In the genomic region with DNA sequence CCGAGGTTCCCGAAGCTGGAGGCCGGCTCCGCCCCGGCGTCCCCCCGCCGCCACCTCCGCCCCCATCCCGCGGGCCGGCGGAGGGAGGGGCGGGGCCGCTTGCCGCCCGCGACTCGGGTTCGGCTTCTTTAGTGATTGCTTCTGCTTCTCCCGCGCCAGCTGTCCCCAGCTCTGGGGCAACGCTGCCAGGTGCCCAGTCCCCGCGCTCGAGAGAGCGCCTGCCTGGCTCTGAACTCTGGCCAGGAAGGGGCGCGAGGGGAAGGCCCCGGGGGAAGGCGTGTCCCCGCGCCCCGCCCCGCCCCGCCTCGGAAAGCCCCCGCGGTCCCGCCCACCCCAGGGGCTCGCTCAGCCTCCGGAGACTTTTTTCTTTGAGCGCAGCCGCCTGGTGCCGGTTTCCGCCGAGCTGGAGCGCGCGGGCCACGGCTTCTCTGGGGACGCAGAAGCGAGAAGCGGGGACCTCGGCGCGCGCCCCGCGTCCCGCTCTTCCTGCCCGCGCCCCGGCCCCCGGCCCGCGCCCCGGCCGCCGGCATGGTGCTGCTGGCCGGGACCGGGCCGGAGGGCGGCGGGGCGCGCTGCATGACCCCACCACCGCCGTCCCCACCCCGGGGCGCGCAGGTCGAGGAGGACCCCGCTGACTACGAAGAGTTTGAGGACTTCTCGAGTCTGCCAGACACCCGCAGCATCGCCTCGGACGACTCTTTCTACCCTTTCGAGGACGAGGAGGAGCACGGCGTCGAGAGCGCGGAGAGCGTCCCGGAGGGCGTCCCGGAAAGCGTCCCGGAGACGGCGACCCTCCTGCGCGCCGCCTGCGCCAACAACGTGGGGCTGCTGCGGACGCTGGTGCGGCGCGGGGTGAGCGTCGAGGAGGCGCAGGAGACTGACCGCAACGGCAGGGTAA, we compare ENCODE assay signal across 8 cellular contexts. TPM values are rescaled to one million over a fixed set of nuclear protein-coding genes. Genes with fewer than 3 reads are reported as not detected.
DNase-seq lines count a peak whose midpoint lies in the region; ATAC-seq, FAIRE-seq and TF ChIP-seq lines count a peak whose summit lies in the region.

A gene (plus strand): TSS at position 131 of the 898 bp plus-strand sequence. CDS start 398 bp downstream, at position 529.

- TF ChIP-seq CTCF in D721Med (IDR thresholded peaks at IDR 0.05; ENCODE audit: insufficient read depth, missing control alignments) (no peak), foreskin keratinocyte (conservative IDR thresholded peaks at IDR 0.05) (no peak), parathyroid adenoma (IDR thresholded peaks at IDR 0.05) (no peak), upper lobe of left lung (IDR thresholded peaks at IDR 0.05) (no peak)

- H3K9me3 ChIP-seq in HUES64 (ENCODE audit: insufficient read depth, low read depth, low read length) (no peaks in the 10 kb centered on the region), parathyroid adenoma (ENCODE audit: control insufficient read depth, low read length) (no peaks in the 10 kb centered on the region), upper lobe of left lung (no peaks in the 10 kb centered on the region)

- no peak for FAIRE-seq in D721Med (lab: Jason Lieb, UNC)

- peak within 1 kb of the TSS; percentile 31 for H2AFZ ChIP-seq in parathyroid adenoma

- H3K9ac ChIP-seq in HUES64 (ENCODE audit: low read depth, low read length) (peak within 1 kb of the TSS; percentile 63; the same call in 1 of the 2 replicates), parathyroid adenoma (no peak within 1 kb of the TSS)

- WGBS in HUES64, result under 1% methylated on average over 120 of the region's 120 CpGs
- WGBS in upper lobe of left lung, 2 donors, result 3% methylated on average over 65 of the region's 120 CpGs; no CpG with 5 or more reads in 1 of the 2 donors

- H3K36me3 ChIP-seq in HUES64 (ENCODE audit: insufficient read depth, low read length) (no peaks in the 10 kb centered on the region), parathyroid adenoma (ENCODE audit: control insufficient read depth, insufficient read depth, low read length) (no peaks in the 10 kb centered on the region), upper lobe of left lung (no peaks in the 10 kb centered on the region)

- H3K4me3 ChIP-seq in HUES64 (ENCODE audit: low read length) (peak within 1 kb of the TSS; percentile 71), parathyroid adenoma (ENCODE audit: low read depth, low read length) (peak within 1 kb of the TSS; percentile 37), upper lobe of left lung (peak within 1 kb of the TSS; percentile 60 to 72 (median 66))

- ATAC-seq in GM21423 (IDR thresholded peaks at IDR 0.05; ENCODE audit: unreplicated experiment) (peak; percentile 48), foreskin keratinocyte (peak; percentile 62), upper lobe of left lung (ENCODE audit: low FRiP score in 2 of 2) (peak in 1 of 2 donors; percentile 69)

- peak in 1 of 4 donors; percentile 52 for TF ChIP-seq POLR2A in upper lobe of left lung (IDR thresholded peaks at IDR 0.05)

- H3K4me1 ChIP-seq in HUES64 (ENCODE audit: insufficient read depth, low read length) (peaks cover 23% of the 10 kb centered on the region), foreskin keratinocyte (peaks cover 5% of the 10 kb centered on the region), parathyroid adenoma (no peaks in the 10 kb centered on the region), upper lobe of left lung (peaks cover 16 to 44% (median 26%) of the 10 kb centered on the region in 4 donors)

- peaks cover 97% of the 10 kb centered on the region for H3K27me3 ChIP-seq in HUES64 (ENCODE audit: insufficient read depth, low read length)
- peaks cover 21% of the 10 kb centered on the region for H3K27me3 ChIP-seq in foreskin keratinocyte
- H3K27me3 ChIP-seq in parathyroid adenoma (ENCODE audit: control insufficient read depth, insufficient read depth, low read length), result no peaks in the 10 kb centered on the region
- peaks cover 0 to 20% (median 2%) of the 10 kb centered on the region in 4 donors for H3K27me3 ChIP-seq in upper lobe of left lung

- peak within 1 kb of the TSS; percentile 73 for H3K4me2 ChIP-seq in parathyroid adenoma (ENCODE audit: low read length)

- peak; percentile 73 for DNase-seq in D721Med (ENCODE audit: insufficient read length, low spot score)
- DNase-seq in RPMI7951 (ENCODE audit: low read depth), result peak; percentile 60
- DNase-seq in activated T-helper 1 cell treated with Interleukin-2 at 50 U/mL for 16 hours (ENCODE audit: low read depth), result peak; percentile 58
- peak in 1 of 2 donors; percentile 30 for DNase-seq in foreskin keratinocyte
- DNase-seq in upper lobe of left lung, result peak; percentile 66 to 93

- TF ChIP-seq EP300 in upper lobe of left lung (IDR thresholded peaks at IDR 0.05), result no peak

- H3K27ac ChIP-seq in HUES64 (ENCODE audit: low read depth, low read length), result peak within 1 kb of the TSS; percentile 30; the same call in 1 of the 2 replicates
- H3K27ac ChIP-seq in foreskin keratinocyte, result peak within 1 kb of the TSS; percentile 89
- H3K27ac ChIP-seq in parathyroid adenoma, result no peak within 1 kb of the TSS
- H3K27ac ChIP-seq in upper lobe of left lung, result peak within 1 kb of the TSS; percentile 68 to 90 (median 80)

- H3K79me2 ChIP-seq in parathyroid adenoma, result no peaks in the 10 kb centered on the region

RNA-seq across cellular contexts. Expression of the gene that starts here (rescaled TPM):
- polyA plus RNA-seq in HUES64 (2013, experiment 1 of 2), result 4.8 TPM
- 3.2 TPM for polyA plus RNA-seq in HUES64 (2013, experiment 2 of 2)
- total RNA-seq in RPMI7951 (2014; rRNA removed; shearing (Covaris generic)), result 0.36 and 0.59 TPM in 2 replicates
- total RNA-seq in foreskin keratinocyte, result 1.8 and 4.3 TPM in 2 replicates
- polyA plus RNA-seq in foreskin keratinocyte, result 0.31 and 0.87 TPM in 2 replicates
- total RNA-seq in upper lobe of left lung, result 10 to 100 TPM in 1 of 6 donors, 1 to 10 TPM in 5; 3.1 to 10.5 (median 7.9) TPM

Comparison
In these comparisons a context has a peak if more than half of its experiments do, and no peak if none do; other contexts are left out.
1. Peak in DNase-seq in RPMI7951; RNA of the gene not detected or under 1 TPM.